Comparison of ENCODE assay signal across 10 cellular contexts in the genomic region with DNA sequence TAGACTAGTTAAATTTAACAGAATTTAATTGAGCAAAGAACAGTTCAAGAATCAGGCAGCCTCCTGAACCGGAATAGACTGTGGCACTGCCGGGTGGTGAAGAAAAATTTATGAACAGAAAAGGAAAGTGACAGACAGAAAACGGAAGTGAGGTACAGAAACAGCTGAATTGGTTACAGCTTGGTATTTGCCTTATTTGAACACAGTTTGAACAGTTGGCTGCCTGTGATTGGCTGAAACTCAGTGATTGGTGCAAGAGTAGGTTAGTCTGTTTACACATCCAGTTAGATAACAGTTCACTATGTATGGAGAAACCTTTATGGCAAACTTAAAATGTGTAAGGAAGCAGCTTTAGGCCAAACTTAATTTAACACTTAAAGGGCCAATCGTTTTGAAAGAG.
DNase-seq lines count a peak whose midpoint lies in the region; ATAC-seq lines count a peak whose summit lies in the region.
"Had no signal": no experiment of that assay in that cellular context is flagged by ENCODE, and none has a peak within 500 bp of the region (broad histone marks: within the 10 kb centered on the region; RNA-seq: fewer than 3 reads in every experiment).

No MANE protein-coding gene starts in this region.

- peak overlapping the region in 2 of 5 donors; percentile 10 to 14 for H3K4me3 Mint-ChIP-seq in immature natural killer cell
- H3K4me3 Mint-ChIP-seq: activated T-cell treated with anti-CD3 and anti-CD28 coated beads, Interleukin-2, amount 50 U/mL, for 4 hours had no signal

- H3K27me3 Mint-ChIP-seq in immature natural killer cell (ENCODE audit: low read depth in 3 of 3) = peaks cover 0 to 7% (median 4%) of the 10 kb centered on the region in 3 donors

- H3K9me3 Mint-ChIP-seq in immature natural killer cell = no peaks in the 10 kb centered on the region
- H3K9me3 Mint-ChIP-seq: activated T-cell treated with anti-CD3 and anti-CD28 coated beads, Interleukin-2, amount 50 U/mL, for 4 hours had no signal

- H3K27ac Mint-ChIP-seq in immature natural killer cell = peak overlapping the region in 5 of 6 donors; percentile 12 to 71 (median 21)

- H3K36me3 Mint-ChIP-seq in immature natural killer cell = no peaks in the 10 kb centered on the region

- ATAC-seq in GM21526 (IDR thresholded peaks at IDR 0.05; ENCODE audit: low FRiP score, unreplicated experiment) = peak; percentile 81

- DNase-seq in EH (ENCODE audit: low read depth) = peak; percentile 46
- DNase-seq in NOMO-1 (lab: John Stamatoyannopoulos, UW; ENCODE audit: unreplicated experiment in 2 of 2) = peak; percentile 58 to 86
- peak; percentile 43 to 54 (median 43) for DNase-seq in immature natural killer cell
- DNase-seq in Ammon's horn (ENCODE audit: low spot score) = no peak
- DNase-seq in UCSD-AML1 (lab: John Stamatoyannopoulos, UW; ENCODE audit: unreplicated experiment) = no peak
- DNase-seq in GM19238 (ENCODE audit: insufficient read length, low spot score) = no peak
- no peak for DNase-seq in activated CD8-positive, alpha-beta memory T cell treated with anti-CD3 and anti-CD28 coated beads for 24 hours
- DNase-seq: activated T-cell treated with anti-CD3 and anti-CD28 coated beads, Interleukin-2, amount 50 U/mL, for 4 hours; NCI-H1105 treated with DMSO at 0.1 percent for 48 hours had no signal

- peaks cover 7 to 15% of the 10 kb centered on the region in 2 donors for H3K4me1 Mint-ChIP-seq in immature natural killer cell

Comparison
In these comparisons a context has a peak if more than half of its experiments do, and no peak if none do; other contexts are left out.
1. DNase-seq: peak in EH (single experiment), NOMO-1 (2 of 2) and immature natural killer cell (3 of 3); none in Ammon's horn (single experiment), UCSD-AML1 (single experiment), GM19238 (single experiment) and activated CD8-positive, alpha-beta memory T cell treated with anti-CD3 and anti-CD28 coated beads for 24 hours (single experiment).